21 cellular contexts compared by ENCODE assay signal in genomic region chr16:58853830-58854229, GRCh38.
DNase-seq lines count a peak whose midpoint lies in the region; ATAC-seq and TF ChIP-seq lines count a peak whose summit lies in the region.
"Had no signal": no experiment of that assay in that cellular context is flagged by ENCODE, and none has a peak within 500 bp of the region (broad histone marks: within the 10 kb centered on the region; RNA-seq: fewer than 3 reads in every experiment).

No MANE protein-coding gene starts in this region.

- H3K4me3 ChIP-seq in tibial nerve = no peak overlapping the region
- H3K4me3 ChIP-seq: coronary artery, left ventricle myocardium inferior, SJCRH30, transverse colon had no signal

- CTCF ChIA-PET in activated CD8-positive, alpha-beta T cell treated with anti-CD3 and anti-CD28 coated beads for 36 hours (lab: Charles Lee) = interaction anchor here (2.1 kb wide), 1 partner anchor 39 kb away, joined by 6 read pairs; no protein-coding TSS in a partner anchor

- no peaks in the 10 kb centered on the region for H3K27me3 Mint-ChIP-seq in nephron progenitor cell (ENCODE audit: low read depth, poor library complexity)
- peaks cover 5% of the 10 kb centered on the region for H3K27me3 Mint-ChIP-seq in activated CD8-positive, alpha-beta T cell treated with anti-CD3 and anti-CD28 coated beads for 36 hours

- H3K36me3 ChIP-seq in tibial nerve = no peaks in the 10 kb centered on the region
- H3K36me3 ChIP-seq: left ventricle myocardium inferior, SJCRH30, transverse colon had no signal

- TF ChIP-seq CTCF in nephron progenitor cell (IDR thresholded peaks at IDR 0.05) = no peak
- no peak for TF ChIP-seq CTCF in activated CD8-positive, alpha-beta T cell treated with anti-CD3 and anti-CD28 coated beads for 36 hours (IDR thresholded peaks at IDR 0.05)
- no peak for TF ChIP-seq CTCF in tibial nerve (IDR thresholded peaks at IDR 0.05)

- no peak overlapping the region for H3K4me3 Mint-ChIP-seq in nephron progenitor cell
- H3K4me3 Mint-ChIP-seq in activated CD8-positive, alpha-beta T cell treated with anti-CD3 and anti-CD28 coated beads for 36 hours = no peak overlapping the region
- H3K4me3 Mint-ChIP-seq: HFFc6 had no signal

- no peaks in the 10 kb centered on the region for H3K36me3 Mint-ChIP-seq in nephron progenitor cell (ENCODE audit: low read depth)
- H3K36me3 Mint-ChIP-seq in activated CD8-positive, alpha-beta T cell treated with anti-CD3 and anti-CD28 coated beads for 36 hours (ENCODE audit: low read depth) = no peaks in the 10 kb centered on the region

- H3K4me1 ChIP-seq in tibial nerve = no peaks in the 10 kb centered on the region
- H3K4me1 ChIP-seq: parathyroid adenoma, SJCRH30, transverse colon had no signal

- POLR2A ChIA-PET in activated CD8-positive, alpha-beta T cell treated with anti-CD3 and anti-CD28 coated beads for 36 hours (lab: Charles Lee) = no interaction called here

- no peak overlapping the region for H3K27ac ChIP-seq in tibial nerve
- H3K27ac ChIP-seq: coronary artery, left ventricle myocardium inferior, parathyroid adenoma, SJCRH30, transverse colon had no signal

- intact Hi-C loops in activated CD8-positive, alpha-beta T cell treated with anti-CD3 and anti-CD28 coated beads for 36 hours (cut with micrococcal nuclease) = no loop called here

- WGBS in tibial nerve, 2 donors = 58 to 84% methylated on average over 3 of the region's 3 CpGs

- no peak for TF ChIP-seq POLR2A in tibial nerve (IDR thresholded peaks at IDR 0.05)

- no peak for TF ChIP-seq EP300 in tibial nerve (IDR thresholded peaks at IDR 0.05)

- H3K9me3 Mint-ChIP-seq in nephron progenitor cell = no peaks in the 10 kb centered on the region
- H3K9me3 Mint-ChIP-seq in activated CD8-positive, alpha-beta T cell treated with anti-CD3 and anti-CD28 coated beads for 36 hours = no peaks in the 10 kb centered on the region
- H3K9me3 Mint-ChIP-seq: HFFc6 had no signal

- DNase-seq in nephron progenitor cell = no peak
- no peak for DNase-seq in activated gamma-delta T cell treated with Interleukin-2 at 50 U/mL for 16 hours
- no peak for DNase-seq in activated CD8-positive, alpha-beta T cell treated with anti-CD3 and anti-CD28 coated beads for 36 hours
- no peak for DNase-seq in KG1 (lab: John Stamatoyannopoulos, UW)
- DNase-seq in tibial nerve (ENCODE audit: low spot score in 2 of 2) = no peak
- DNase-seq: activated CD4-positive, alpha-beta T cell treated with anti-CD3 and anti-CD28 coated beads for 4 hours; activated naive CD4-positive, alpha-beta T cell treated with anti-CD3 and anti-CD28 coated beads, Interleukin-2, amount 50 U/mL, for 16 hours; foreskin melanocyte; HFFc6; left ventricle myocardium inferior; NCI-H187 treated with DMSO at 0.1 percent for 48 hours; SJCRH30; small intestine; T-helper 9 cell; transverse colon had no signal

- H3K4me1 Mint-ChIP-seq in nephron progenitor cell = peaks cover 17% of the 10 kb centered on the region
- H3K4me1 Mint-ChIP-seq in activated CD8-positive, alpha-beta T cell treated with anti-CD3 and anti-CD28 coated beads for 36 hours (ENCODE audit: low read depth) = no peaks in the 10 kb centered on the region

- no peaks in the 10 kb centered on the region for H3K27me3 ChIP-seq in tibial nerve
- H3K27me3 ChIP-seq: SJCRH30, transverse colon had no signal

- no peaks in the 10 kb centered on the region for H3K9me3 ChIP-seq in tibial nerve
- H3K9me3 ChIP-seq: transverse colon had no signal

- peak overlapping the region; percentile 72 for H3K27ac Mint-ChIP-seq in nephron progenitor cell
- no peak overlapping the region for H3K27ac Mint-ChIP-seq in activated CD8-positive, alpha-beta T cell treated with anti-CD3 and anti-CD28 coated beads for 36 hours
- H3K27ac Mint-ChIP-seq: B cell, HFFc6 had no signal

- peak; percentile 27 for ATAC-seq in GM19023 (IDR thresholded peaks at IDR 0.05; ENCODE audit: unreplicated experiment)
- ATAC-seq in GM21717 (IDR thresholded peaks at IDR 0.05; ENCODE audit: unreplicated experiment) = peak; percentile 26
- ATAC-seq in HG03175 (IDR thresholded peaks at IDR 0.05; ENCODE audit: unreplicated experiment) = peak; percentile 29
- ATAC-seq in activated CD8-positive, alpha-beta T cell treated with anti-CD3 and anti-CD28 coated beads for 36 hours = no peak
